In the genomic region with DNA sequence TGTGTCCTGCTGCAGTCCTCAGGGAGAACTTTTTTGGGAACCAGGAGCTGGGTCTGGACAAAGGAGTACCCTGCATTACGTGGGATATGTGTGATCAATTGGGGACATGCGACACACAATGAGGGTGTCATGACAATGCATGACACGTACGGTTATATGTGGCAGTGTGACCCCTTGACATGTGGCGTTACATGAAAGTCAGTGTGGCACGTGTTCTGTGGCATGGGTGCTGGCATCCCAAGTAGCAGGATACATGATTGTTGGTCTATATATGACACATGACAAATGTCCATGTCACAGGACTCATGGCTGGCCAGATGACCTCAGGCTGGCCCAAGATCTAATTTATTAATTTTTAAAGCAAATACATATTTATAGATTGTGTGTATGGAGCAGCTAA, we compare ENCODE assay signal across 29 cellular contexts.
"Had no signal": no experiment of that assay in that cellular context is flagged by ENCODE, and none has a peak within 500 bp of the region (broad histone marks: within the 10 kb centered on the region; RNA-seq: fewer than 3 reads in every experiment).

No MANE protein-coding gene starts in this region.

- H3K36me3 ChIP-seq: neural progenitor cell, ovary had no signal

- DNase-seq: cortex of kidney; effector memory CD8-positive, alpha-beta T cell; erythroblast; esophagus squamous epithelium; foreskin melanocyte; glutamatergic neuron; heart right ventricle; hypothalamus; nucleus accumbens; ovary; posterior cingulate gyrus; psoas muscle; right cardiac atrium; small intestine; stimulated activated CD4-positive, alpha-beta T cell treated with anti-CD3 and anti-CD28 coated beads, Interleukin-15, amount 100 ng/mL, for 24 hours; stimulated activated CD4-positive, alpha-beta T cell treated with anti-CD3 and anti-CD28 coated beads, Interleukin-2, amount 100 ng/mL, for 48 hours; stimulated activated CD8-positive, alpha-beta memory T cell treated with anti-CD3 and anti-CD28 coated beads, Interleukin-4, amount 100 ng/mL, for 48 hours; stimulated activated naive CD8-positive, alpha-beta T cell treated with anti-CD3 and anti-CD28 coated beads, Interleukin-15, Interleukin-2, amounts not matched to agents 100 U/mL and 50 U/mL, for 24 hours; substantia nigra; testis; tibial artery had no signal

- H3K4me3 ChIP-seq: esophagus squamous epithelium, heart right ventricle, lung, neural progenitor cell, ovary, psoas muscle, testis, tibial artery had no signal

- H3K4me1 ChIP-seq: neural progenitor cell, psoas muscle, testis had no signal

- H3K27ac ChIP-seq: esophagus squamous epithelium, heart right ventricle, neural progenitor cell, ovary, psoas muscle, testis, tibial artery had no signal

- H3K27me3 Mint-ChIP-seq: effector memory CD8-positive, alpha-beta T cell; memory B cell had no signal

- H3K9me3 Mint-ChIP-seq: effector memory CD8-positive, alpha-beta T cell; memory B cell; nephron; neural progenitor cell; type B pancreatic cell had no signal

- H3K36me3 Mint-ChIP-seq: neural progenitor cell, type B pancreatic cell had no signal

- FAIRE-seq: endometrium, keratinocyte, small intestine had no signal

- H3K4me1 Mint-ChIP-seq: nephron had no signal

- H3K9me3 ChIP-seq: esophagus squamous epithelium, heart right ventricle, ovary, psoas muscle, testis, tibial artery had no signal

- ATAC-seq: effector memory CD8-positive, alpha-beta T cell; heart right ventricle; left lobe of liver; psoas muscle; right cardiac atrium; stimulated activated naive CD8-positive, alpha-beta T cell treated with anti-CD3 and anti-CD28 coated beads, Interleukin-15, Interleukin-2, amounts not matched to agents 100 U/mL and 50 U/mL, for 24 hours had no signal

- H3K27ac Mint-ChIP-seq: memory B cell, nephron, neural progenitor cell, type B pancreatic cell had no signal

- H3K27me3 ChIP-seq: esophagus squamous epithelium, heart right ventricle, neural progenitor cell, ovary, testis, tibial artery had no signal

- H3K4me3 Mint-ChIP-seq: effector memory CD8-positive, alpha-beta T cell; memory B cell; nephron; neural progenitor cell; type B pancreatic cell had no signal
